1 cellular context compared by ENCODE assay signal in genomic region chr5:112689510-112689909, GRCh38.
TF ChIP-seq lines count a peak whose summit lies in the region.

No MANE protein-coding gene starts in this region.

TF ChIP-seq in HepG2, 621 proteins besides CTCF, POLR2A, EP300 and RAD21 (continued from another document):
- TF ChIP-seq FOXK2 (IDR thresholded peaks at IDR 0.05): no peak
- TF ChIP-seq ZFP1 (CRISPR knock-in tag; IDR thresholded peaks at IDR 0.05): no peak
- TF ChIP-seq NBN (conservative IDR thresholded peaks at IDR 0.05): no peak
- TF ChIP-seq KLF6 (CRISPR knock-in tag; IDR thresholded peaks at IDR 0.05): no peak
- TF ChIP-seq, protein P1, sequence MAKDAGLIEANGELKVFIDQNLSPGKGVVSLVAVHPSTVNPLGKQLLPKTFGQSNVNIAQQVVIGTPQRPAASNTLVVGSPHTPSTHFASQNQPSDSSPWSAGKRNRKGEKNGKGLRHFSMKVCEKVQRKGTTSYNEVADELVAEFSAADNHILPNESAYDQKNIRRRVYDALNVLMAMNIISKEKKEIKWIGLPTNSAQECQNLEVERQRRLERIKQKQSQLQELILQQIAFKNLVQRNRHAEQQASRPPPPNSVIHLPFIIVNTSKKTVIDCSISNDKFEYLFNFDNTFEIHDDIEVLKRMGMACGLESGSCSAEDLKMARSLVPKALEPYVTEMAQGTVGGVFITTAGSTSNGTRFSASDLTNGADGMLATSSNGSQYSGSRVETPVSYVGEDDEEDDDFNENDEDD (CRISPR knock-in tag; IDR thresholded peaks at IDR 0.05; ENCODE audit: borderline replicate concordance): no peak
- TF ChIP-seq EEA1 (CRISPR knock-in tag; IDR thresholded peaks at IDR 0.05; ENCODE audit: borderline replicate concordance): no peak
- no peak for TF ChIP-seq PAWR (CRISPR knock-in tag; IDR thresholded peaks at IDR 0.05; ENCODE audit: borderline replicate concordance)
- TF ChIP-seq MNT (IDR thresholded peaks at IDR 0.05): no peak
- TF ChIP-seq ATAD3A (CRISPR knock-in tag; IDR thresholded peaks at IDR 0.05): no peak
- TF ChIP-seq ZNF546 (CRISPR knock-in tag; conservative IDR thresholded peaks at IDR 0.05): no peak
- no peak for TF ChIP-seq REPIN1 (CRISPR knock-in tag; IDR thresholded peaks at IDR 0.05; ENCODE audit: borderline replicate concordance, low read depth)
- TF ChIP-seq, protein P2, sequence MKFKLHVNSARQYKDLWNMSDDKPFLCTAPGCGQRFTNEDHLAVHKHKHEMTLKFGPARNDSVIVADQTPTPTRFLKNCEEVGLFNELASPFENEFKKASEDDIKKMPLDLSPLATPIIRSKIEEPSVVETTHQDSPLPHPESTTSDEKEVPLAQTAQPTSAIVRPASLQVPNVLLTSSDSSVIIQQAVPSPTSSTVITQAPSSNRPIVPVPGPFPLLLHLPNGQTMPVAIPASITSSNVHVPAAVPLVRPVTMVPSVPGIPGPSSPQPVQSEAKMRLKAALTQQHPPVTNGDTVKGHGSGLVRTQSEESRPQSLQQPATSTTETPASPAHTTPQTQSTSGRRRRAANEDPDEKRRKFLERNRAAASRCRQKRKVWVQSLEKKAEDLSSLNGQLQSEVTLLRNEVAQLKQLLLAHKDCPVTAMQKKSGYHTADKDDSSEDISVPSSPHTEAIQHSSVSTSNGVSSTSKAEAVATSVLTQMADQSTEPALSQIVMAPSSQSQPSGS (CRISPR knock-in tag; IDR thresholded peaks at IDR 0.05): no peak
